Comparison of ENCODE assay signal across 11 cellular contexts in the genomic region with DNA sequence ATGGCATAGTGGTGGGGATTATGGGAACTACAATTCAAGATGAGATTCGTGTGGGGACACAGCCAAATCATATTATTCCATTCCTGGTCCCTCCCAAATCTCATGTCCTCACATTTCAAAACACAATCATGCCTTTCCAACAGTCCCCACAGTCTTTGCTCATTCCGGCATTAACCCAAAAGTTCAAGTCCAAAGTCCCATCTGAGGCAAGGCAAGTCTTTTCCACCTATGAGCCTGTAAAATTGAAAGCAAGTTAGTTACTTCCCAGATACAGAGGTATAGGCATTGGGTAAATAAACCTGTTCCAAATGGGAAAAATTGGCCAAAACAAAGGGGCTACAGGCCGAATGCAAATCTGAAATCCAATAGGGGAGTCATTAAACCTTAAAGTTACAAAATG.
"Had no signal": no experiment of that assay in that cellular context is flagged by ENCODE, and none has a peak within 500 bp of the region (broad histone marks: within the 10 kb centered on the region; RNA-seq: fewer than 3 reads in every experiment).

No MANE protein-coding gene starts in this region.

- H3K4me3 ChIP-seq: GM23248, GM23338, HAP-1 had no signal

- FAIRE-seq: H1, H54 had no signal

- H3K4me2 ChIP-seq: GM23338 had no signal

- DNase-seq: GM23248, GOT3, H7, H9, HCEC 1CT, HFFc6 had no signal

- H3K36me3 ChIP-seq: HAP-1 had no signal

- H3K9ac ChIP-seq: GM23248 had no signal

- H3K4me1 ChIP-seq: HAP-1 had no signal

- H3K9me3 ChIP-seq: HAP-1 had no signal

- ATAC-seq: GM23338, HCT116 had no signal

- H3K27ac ChIP-seq: GM23248 had no signal

- H2AFZ ChIP-seq: GM23248, GM23338 had no signal
